24 cellular contexts compared by ENCODE assay signal in genomic region chr9:81369136-81369535, GRCh38.
DNase-seq lines count a peak whose midpoint lies in the region; ATAC-seq, FAIRE-seq and TF ChIP-seq lines count a peak whose summit lies in the region.
"Had no signal": no experiment of that assay in that cellular context is flagged by ENCODE, and none has a peak within 500 bp of the region (broad histone marks: within the 10 kb centered on the region; RNA-seq: fewer than 3 reads in every experiment).

No MANE protein-coding gene starts in this region.

- TF ChIP-seq POLR2A in A549 (IDR thresholded peaks at IDR 0.05; ENCODE audit: low read length), result no peak

- peaks cover 15% of the 10 kb centered on the region for H3K79me1 ChIP-seq in trophoblast cell (ENCODE audit: low read length)

- DNase-seq in A549 (ENCODE audit: low read depth in 1 of 2, low spot score in 1 of 2) (no peak), endodermal cell (no peak), neural crest cell (ENCODE audit: low read depth, low spot score) (no peak), trophoblast cell (no peak), GM13976 (ENCODE audit: low spot score) (no peak), NCI-H128 (lab: John Stamatoyannopoulos, UW; ENCODE audit: unreplicated experiment) (no peak)
- DNase-seq: ACHN; AML-193; BE2C; Calu3; CD4-positive, alpha-beta T cell; COR-L47; DMS53; DMS79 treated with DMSO at 0.1 percent for 48 hours; GF-D8; GOT3; H7; HCEC 1CT had no signal

- H3K36me3 ChIP-seq in endodermal cell (ENCODE audit: control insufficient read depth, insufficient read depth, low read length) (no peaks in the 10 kb centered on the region), trophoblast cell (ENCODE audit: control insufficient read depth in 1 of 2, insufficient read depth in 2 of 2, low read length in 2 of 2) (no peaks in the 10 kb centered on the region)
- H3K36me3 ChIP-seq: BE2C; BLaER1 treated with 17β-estradiol and CSF1 and Interleukin-3, amounts not matched to agents 10 nM and 100 nM had no signal

- FAIRE-seq in A549 (lab: Jason Lieb, UNC), result peak; percentile 13
- FAIRE-seq: A204.1, GM12891 had no signal

- no peak overlapping the region for H3K14ac ChIP-seq in trophoblast cell (ENCODE audit: low read length)

- no peak for TF ChIP-seq CTCF in A549 (IDR thresholded peaks at IDR 0.05)
- TF ChIP-seq CTCF in endodermal cell (conservative IDR thresholded peaks at IDR 0.05), result no peak
- TF ChIP-seq CTCF in neural crest cell (conservative IDR thresholded peaks at IDR 0.05), result no peak
- TF ChIP-seq CTCF in GM13976 (IDR thresholded peaks at IDR 0.05; ENCODE audit: borderline replicate concordance, control extremely low read depth, extremely low read depth, insufficient read depth, missing control alignments), result no peak

- H3K9me3 Mint-ChIP-seq in endodermal cell (peaks cover 36% of the 10 kb centered on the region), neural crest cell (peaks cover 19% of the 10 kb centered on the region)

- no peak overlapping the region for H3K27ac Mint-ChIP-seq in endodermal cell
- H3K27ac Mint-ChIP-seq in neural crest cell (ENCODE audit: unreplicated experiment), result no peak overlapping the region
- H3K27ac Mint-ChIP-seq: CD14-positive monocyte; CD4-positive, alpha-beta T cell had no signal

- WGBS in A549 (ENCODE audit: missing lambda C conversion rate), result 100% methylated on average over 1 of the region's 1 CpG
- 67 to 88% methylated on average over 1 of the region's 1 CpG for WGBS in endodermal cell (ENCODE audit: insufficient coverage in 1 of 2, insufficient read length in 1 of 2), 2 experiments
- no CpG with 5 or more reads among the region's 1 CpG for WGBS in trophoblast cell (ENCODE audit: extremely low coverage, insufficient coverage, insufficient read length)

- no peak overlapping the region for H3K27ac ChIP-seq in A549
- peak overlapping the region; percentile 64 for H3K27ac ChIP-seq in endodermal cell (ENCODE audit: low read depth, low read length)
- H3K27ac ChIP-seq in trophoblast cell (ENCODE audit: low read depth, low read length), result peak overlapping the region; percentile 61
- H3K27ac ChIP-seq: 22Rv1; BLaER1 treated with 17β-estradiol and CSF1 and Interleukin-3, amounts not matched to agents 10 nM and 100 nM had no signal

- no peaks in the 10 kb centered on the region for H3K27me3 ChIP-seq in endodermal cell (ENCODE audit: control insufficient read depth, insufficient read depth, low read length, poor library complexity, severe bottlenecking)
- no peaks in the 10 kb centered on the region for H3K27me3 ChIP-seq in trophoblast cell (ENCODE audit: insufficient read depth, low read length)
- H3K27me3 ChIP-seq: BE2C; BLaER1 treated with 17β-estradiol and CSF1 and Interleukin-3, amounts not matched to agents 10 nM and 100 nM had no signal

- TF ChIP-seq RAD21 in A549 (conservative IDR thresholded peaks at IDR 0.05 in 1 of 2, IDR thresholded peaks at IDR 0.05 in 1 of 2), result no peak

- H3K18ac ChIP-seq in trophoblast cell (ENCODE audit: low read length), result no peak overlapping the region

- POLR2A ChIA-PET in A549 (lab: Yijun Ruan, JAX), result interaction anchor here (0.6 kb wide), 1 partner anchor 300 kb away, joined by 3 read pairs; no protein-coding TSS in a partner anchor

- H3K9me3 ChIP-seq in A549 (peaks cover 13% of the 10 kb centered on the region; the same call in 2 of the 3 replicates), endodermal cell (ENCODE audit: control insufficient read depth, low read length) (peaks cover 23% of the 10 kb centered on the region), trophoblast cell (ENCODE audit: insufficient read depth, low read depth, low read length) (peaks cover 2% of the 10 kb centered on the region)
- H3K9me3 ChIP-seq: BE2C had no signal

- H2BK12ac ChIP-seq in trophoblast cell (ENCODE audit: low read length), result peak overlapping the region; percentile 42

- H2BK120ac ChIP-seq in trophoblast cell (ENCODE audit: insufficient read depth, low read length, poor library complexity), result no peak overlapping the region

- H3K27me3 Mint-ChIP-seq in endodermal cell (ENCODE audit: insufficient read depth) (no peaks in the 10 kb centered on the region), neural crest cell (ENCODE audit: low read depth) (peaks cover 48% of the 10 kb centered on the region)
- H3K27me3 Mint-ChIP-seq: CD4-positive, alpha-beta T cell had no signal

- no peak for TF ChIP-seq EP300 in A549 (IDR thresholded peaks at IDR 0.05)

- H3K4me2 ChIP-seq in A549 (no peak overlapping the region), trophoblast cell (ENCODE audit: low read length) (no peak overlapping the region)
- H3K4me2 ChIP-seq: BLaER1 treated with 17β-estradiol and CSF1 and Interleukin-3, amounts not matched to agents 10 nM and 100 nM had no signal

- no peak overlapping the region for H2AK5ac ChIP-seq in trophoblast cell (ENCODE audit: low read length)

- no peak overlapping the region for H4K91ac ChIP-seq in trophoblast cell (ENCODE audit: low read depth, low read length)

- in situ Hi-C loops in GM13976 (cut with MboI; ENCODE audit: low sequenced_read_pairs, unreplicated experiment), result no loop called here

- CTCF ChIA-PET in A549 (lab: Yijun Ruan, JAX), result no interaction called here

- H3K9ac ChIP-seq in endodermal cell (ENCODE audit: extremely low read depth, low read length, poor library complexity, severe bottlenecking) (no peak overlapping the region), trophoblast cell (ENCODE audit: low read length) (no peak overlapping the region)
- H3K9ac ChIP-seq: BLaER1 treated with 17β-estradiol and CSF1 and Interleukin-3, amounts not matched to agents 10 nM and 100 nM had no signal

- no peak overlapping the region for H3K23ac ChIP-seq in trophoblast cell (ENCODE audit: low read length)

- H4K8ac ChIP-seq in trophoblast cell (ENCODE audit: low read depth, low read length), result no peak overlapping the region

- H3K4me3 Mint-ChIP-seq in endodermal cell (no peak overlapping the region), neural crest cell (peak overlapping the region; percentile 1)
- H3K4me3 Mint-ChIP-seq: CD14-positive monocyte; CD4-positive, alpha-beta T cell had no signal

- H2AFZ ChIP-seq in trophoblast cell (ENCODE audit: insufficient read depth, low read length, poor library complexity), result no peak overlapping the region

- no peak overlapping the region for H2BK5ac ChIP-seq in trophoblast cell (ENCODE audit: low read depth, low read length, poor library complexity)

- H3K4me1 Mint-ChIP-seq in endodermal cell (peaks cover 25% of the 10 kb centered on the region), neural crest cell (peaks cover 42% of the 10 kb centered on the region)
- H3K4me1 Mint-ChIP-seq: CD14-positive monocyte had no signal

- H3K4ac ChIP-seq in trophoblast cell (ENCODE audit: low read depth, low read length), result no peak overlapping the region

- H3K4me3 ChIP-seq in A549 (no peak overlapping the region), endodermal cell (ENCODE audit: low read length) (no peak overlapping the region), trophoblast cell (ENCODE audit: low read depth, low read length) (no peak overlapping the region)
- H3K4me3 ChIP-seq: BLaER1 treated with 17β-estradiol and CSF1 and Interleukin-3, amounts not matched to agents 10 nM and 100 nM had no signal

- no peak overlapping the region for H4K12ac ChIP-seq in trophoblast cell (ENCODE audit: low read depth, low read length)

- no peaks in the 10 kb centered on the region for H3K4me1 ChIP-seq in A549
- no peaks in the 10 kb centered on the region for H3K4me1 ChIP-seq in endodermal cell (ENCODE audit: control insufficient read depth, insufficient read depth, low read length)
- H3K4me1 ChIP-seq in trophoblast cell (ENCODE audit: control insufficient read depth in 1 of 2, insufficient read depth in 2 of 2, low read length in 2 of 2), result peaks cover 13 to 15% of the 10 kb centered on the region in 2 experiments

- ATAC-seq in A549 (no peak), HG03571 (IDR thresholded peaks at IDR 0.05; ENCODE audit: unreplicated experiment) (no peak)

- H3K36me3 Mint-ChIP-seq in endodermal cell (ENCODE audit: low read depth) (peaks cover 3% of the 10 kb centered on the region), neural crest cell (ENCODE audit: low read depth) (peaks cover 19% of the 10 kb centered on the region)
- H3K36me3 Mint-ChIP-seq: CD14-positive monocyte had no signal

- H3K79me2 ChIP-seq in trophoblast cell (ENCODE audit: control insufficient read depth, insufficient read depth, low read length, poor library complexity), result peaks cover 2% of the 10 kb centered on the region

TF ChIP-seq in A549, 52 proteins besides CTCF, POLR2A, EP300 and RAD21:
- TF ChIP-seq ATOH8 (CRISPR knock-in tag; IDR thresholded peaks at IDR 0.05; ENCODE audit: low read depth) (no peak), SMC3 (IDR thresholded peaks at IDR 0.05) (no peak), CEBPB (IDR thresholded peaks at IDR 0.05) (no peak), NPAS2 (CRISPR knock-in tag; IDR thresholded peaks at IDR 0.05; ENCODE audit: borderline replicate concordance) (no peak), FOSL2 (IDR thresholded peaks at IDR 0.05) (no peak), FOSL2 (CRISPR knock-in tag; IDR thresholded peaks at IDR 0.05) (no peak), ZC3H11A (IDR thresholded peaks at IDR 0.05) (no peak), HOXB13 (CRISPR knock-in tag; IDR thresholded peaks at IDR 0.05; ENCODE audit: low read depth) (no peak)
TF ChIP-seq in A549: peak in this region for 0.

Comparison
In these comparisons a context has a peak if more than half of its experiments do, and no peak if none do; other contexts are left out.
1. H3K27ac ChIP-seq: peak in endodermal cell (single experiment) and trophoblast cell (single experiment); none in A549 (0 of 2).